1 cellular context compared by ENCODE assay signal in genomic region chr2:186382932-186383331, GRCh38.
TF ChIP-seq lines count a peak whose summit lies in the region.

No MANE protein-coding gene starts in this region.

TF ChIP-seq in HepG2, 621 proteins besides CTCF, POLR2A, EP300 and RAD21 (continued from another document and continues in another):
- TF ChIP-seq REST (IDR thresholded peaks at IDR 0.05; ENCODE audit: borderline replicate concordance in 1 of 2, low read depth in 1 of 2, low read length in 2 of 2) (0 out of 4 replicates have a peak, but pooled peaks of 1 of the 2 experiments have one; percentile 42), ZBTB2 (CRISPR knock-in tag; IDR thresholded peaks at IDR 0.05; ENCODE audit: low read depth) (no peak), ZNF772 (CRISPR knock-in tag; IDR thresholded peaks at IDR 0.05) (no peak), ZNF781 (CRISPR knock-in tag; IDR thresholded peaks at IDR 0.05; ENCODE audit: borderline replicate concordance, not compliant biosample characterization) (no peak), ZNF543 (CRISPR knock-in tag; IDR thresholded peaks at IDR 0.05) (no peak), MEIS2 (CRISPR knock-in tag; IDR thresholded peaks at IDR 0.05) (peak; percentile 66; the same call in 1 of the 2 replicates), ZMYM3 (CRISPR knock-in tag; IDR thresholded peaks at IDR 0.05) (0 out of 2 replicates have a peak, but pooled peaks have one; percentile 36), ZNF530 (CRISPR knock-in tag; IDR thresholded peaks at IDR 0.05; ENCODE audit: low read depth) (no peak), BHLHE40 (IDR thresholded peaks at IDR 0.05; ENCODE audit: low read length) (0 out of 2 replicates have a peak, but pooled peaks have one; percentile 8), MAZ (IDR thresholded peaks at IDR 0.05; ENCODE audit: borderline replicate concordance, low read depth, low read length) (no peak), MAZ (CRISPR knock-in tag; IDR thresholded peaks at IDR 0.05; ENCODE audit: low read depth) (no peak), ZSCAN22 (CRISPR knock-in tag; IDR thresholded peaks at IDR 0.05) (no peak), MEF2D (CRISPR knock-in tag; IDR thresholded peaks at IDR 0.05) (peak; percentile 74), SYNCRIP (IDR thresholded peaks at IDR 0.05; ENCODE audit: insufficient read depth, low read depth, low read length) (no peak), MNT (IDR thresholded peaks at IDR 0.05) (peak; percentile 64; the same call in 1 of the 2 replicates), NFAT5 (CRISPR knock-in tag; IDR thresholded peaks at IDR 0.05) (no peak), ZBTB26 (CRISPR knock-in tag; IDR thresholded peaks at IDR 0.05; ENCODE audit: borderline replicate concordance) (no peak), ATF7-NPFF (CRISPR knock-in tag; IDR thresholded peaks at IDR 0.05; ENCODE audit: low read depth) (no peak), PTBP1 (IDR thresholded peaks at IDR 0.05; ENCODE audit: low read depth, low read length, poor library complexity, severe bottlenecking) (no peak), GPN1 (CRISPR knock-in tag; IDR thresholded peaks at IDR 0.05; ENCODE audit: borderline replicate concordance) (no peak), AFF4 (CRISPR knock-in tag; IDR thresholded peaks at IDR 0.05) (0 out of 2 replicates have a peak, but pooled peaks have one; percentile 46), ZNF576 (CRISPR knock-in tag; IDR thresholded peaks at IDR 0.05) (no peak), HOXA9 (CRISPR knock-in tag; IDR thresholded peaks at IDR 0.05; ENCODE audit: borderline replicate concordance) (no peak), ZNF574 (CRISPR knock-in tag; IDR thresholded peaks at IDR 0.05) (no peak; the same call in 1 of the 2 replicates), ZNF619 (CRISPR knock-in tag; IDR thresholded peaks at IDR 0.05) (no peak), POGK (CRISPR knock-in tag; conservative IDR thresholded peaks at IDR 0.05) (0 out of 2 replicates have a peak, but pooled peaks have one; percentile 23), ZC3H4 (CRISPR knock-in tag; IDR thresholded peaks at IDR 0.05; ENCODE audit: borderline replicate concordance) (no peak), DMAP1 (CRISPR knock-in tag; IDR thresholded peaks at IDR 0.05) (no peak), HMGA1 (CRISPR knock-in tag; conservative IDR thresholded peaks at IDR 0.05) (no peak), ZNF354B (CRISPR knock-in tag; IDR thresholded peaks at IDR 0.05) (no peak), AHR (CRISPR knock-in tag; IDR thresholded peaks at IDR 0.05) (no peak; the same call in 1 of the 2 replicates), HNRNPH1 (optimal IDR thresholded peaks at IDR 0.05; ENCODE audit: low read depth, low read length) (no peak), STAT5B (CRISPR knock-in tag; IDR thresholded peaks at IDR 0.05) (no peak)
